In the genomic region with DNA sequence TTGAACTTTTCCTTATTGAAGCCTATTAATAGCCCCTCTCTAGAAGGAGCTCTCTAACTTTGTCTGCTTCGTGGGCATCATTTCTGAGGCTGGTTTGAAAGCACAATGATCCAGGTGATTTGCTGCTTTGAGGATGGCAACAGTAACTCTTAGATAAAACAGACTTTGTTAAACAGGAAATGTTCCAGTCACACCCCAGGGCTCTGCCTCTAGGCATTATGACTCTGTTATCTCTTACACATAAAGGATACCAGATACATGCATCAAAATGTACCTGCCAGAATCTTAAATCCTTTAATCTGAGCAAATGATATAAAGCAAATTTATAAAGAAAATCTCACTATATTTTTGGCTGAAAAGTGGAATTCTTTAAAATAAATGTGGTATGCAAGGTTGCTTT, we compare ENCODE assay signal across 31 cellular contexts. TPM values are rescaled to one million over a fixed set of nuclear protein-coding genes. Genes with fewer than 3 reads are reported as not detected.
"Had no signal": no experiment of that assay in that cellular context is flagged by ENCODE, and none has a peak within 500 bp of the region (broad histone marks: within the 10 kb centered on the region; RNA-seq: fewer than 3 reads in every experiment).

No MANE protein-coding gene starts in this region.

- DNase-seq: activated CD4-positive, alpha-beta T cell treated with anti-CD3 and anti-CD28 coated beads, Interleukin-2, amount 10 ng/mL, durations not matched to agents 24 days and 14 days; activated CD4-positive, alpha-beta T cell treated with anti-CD3 and anti-CD28 coated beads, Interleukin-2, amount 50 U/mL, for 4 hours; activated CD8-positive, alpha-beta T cell treated with anti-CD3 and anti-CD28 coated beads for 36 hours; activated effector memory CD4-positive, alpha-beta T cell treated with anti-CD3 and anti-CD28 coated beads, Interleukin-2, amount 50 U/mL, for 16 hours; activated naive CD4-positive, alpha-beta T cell; activated naive CD4-positive, alpha-beta T cell treated with anti-CD3 and anti-CD28 coated beads, Interleukin-2, amount 50 U/mL, for 16 hours; activated naive CD8-positive, alpha-beta T cell treated with anti-CD3 and anti-CD28 coated beads for 36 hours; activated T-cell treated with anti-CD3 and anti-CD28 coated beads, Interleukin-2, amount 50 U/mL, for 1 hour; activated T-cell treated with anti-CD3 and anti-CD28 coated beads, Interleukin-2, amount 50 U/mL, for 72 hours; amniotic stem cell; aorta; brain microvascular endothelial cell; MG63; NCI-H1048; NCI-H1105 treated with DMSO at 0.1 percent for 48 hours; NCI-H1436; NCI-H187; NCI-H2029 treated with DMSO at 0.1 percent for 48 hours; NCI-H2107; NCI-H510A; NCI-H526; NCI-H748 treated with DMSO at 0.1 percent for 48 hours; NK-92 treated with Interleukin-12 subunit alpha and Interleukin-12 subunit beta, amount 100 ng/mL, for 24 hours; PC-9; Right ventricle myocardium superior; SW 1271; T-helper 1 cell; T-helper 2 cell; T-helper 9 cell had no signal

- H3K4me3 ChIP-seq: cardiac muscle cell, MG63, PC-9 had no signal

- ATAC-seq: activated CD8-positive, alpha-beta T cell treated with anti-CD3 and anti-CD28 coated beads for 36 hours; activated T-cell treated with anti-CD3 and anti-CD28 coated beads, Interleukin-2, amount 50 U/mL, for 72 hours; activated T-helper 17 cell treated with anti-CD3 and anti-CD28 coated beads, Interleukin-2, amount 50 U/mL, for 72 hours had no signal

RNA-seq across cellular contexts. Expression of gene GAD1, which starts 52.3 kb away (rescaled TPM):
- total RNA-seq: Right ventricle myocardium superior had no signal
